In the genomic region with DNA sequence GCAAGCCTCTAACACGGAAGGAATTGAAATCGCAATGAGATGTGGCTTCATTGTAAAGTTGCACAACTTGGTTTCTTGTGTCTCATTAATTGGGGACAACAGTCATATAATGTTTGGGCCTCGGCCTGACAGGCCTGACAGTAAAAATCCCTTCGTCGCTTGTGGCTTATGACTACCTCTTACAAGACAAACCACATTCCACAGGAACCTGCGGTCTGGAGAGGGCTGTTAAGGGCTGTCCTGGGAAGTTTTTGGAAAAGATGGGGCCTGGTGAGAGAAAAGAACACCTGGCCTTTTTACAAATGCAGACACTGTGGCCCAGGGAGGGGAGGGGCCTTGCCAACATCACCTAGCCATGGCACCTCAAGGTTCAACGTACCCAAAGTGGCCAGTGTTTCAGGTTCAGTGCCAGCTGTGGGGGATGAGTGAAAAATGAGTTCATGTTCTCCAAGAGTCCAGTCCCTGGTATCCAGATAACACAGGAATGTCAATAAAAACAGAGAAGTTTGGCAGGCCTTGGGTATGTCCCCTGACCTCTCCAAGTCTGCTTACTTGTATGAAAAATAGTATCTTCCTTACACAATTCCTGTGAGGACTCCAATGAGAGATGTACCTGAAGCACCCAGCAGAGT, we compare ENCODE assay signal across 1 cellular context.
TF ChIP-seq lines count a peak whose summit lies in the region.

No MANE protein-coding gene starts in this region.

TF ChIP-seq in SK-N-SH, 30 proteins besides CTCF, POLR2A, EP300 and RAD21 (continued from another document):
- TF ChIP-seq IRF3 (IDR thresholded peaks at IDR 0.05; ENCODE audit: low read depth, low read length) = no peak
- no peak for TF ChIP-seq MXI1 (IDR thresholded peaks at IDR 0.05; ENCODE audit: low read depth, low read length)
- TF ChIP-seq YY1 (IDR thresholded peaks at IDR 0.05; ENCODE audit: low read depth) = no peak
- TF ChIP-seq TCF12 (IDR thresholded peaks at IDR 0.05) = peak; percentile 36
- no peak for TF ChIP-seq CHD2 (IDR thresholded peaks at IDR 0.05; ENCODE audit: low read length, partially characterized antibody)
- TF ChIP-seq TEAD4 (IDR thresholded peaks at IDR 0.05; ENCODE audit: borderline replicate concordance, insufficient read depth) = 0 out of 2 replicates have a peak, but pooled peaks have one; percentile 15
- TF ChIP-seq, protein P1, sequence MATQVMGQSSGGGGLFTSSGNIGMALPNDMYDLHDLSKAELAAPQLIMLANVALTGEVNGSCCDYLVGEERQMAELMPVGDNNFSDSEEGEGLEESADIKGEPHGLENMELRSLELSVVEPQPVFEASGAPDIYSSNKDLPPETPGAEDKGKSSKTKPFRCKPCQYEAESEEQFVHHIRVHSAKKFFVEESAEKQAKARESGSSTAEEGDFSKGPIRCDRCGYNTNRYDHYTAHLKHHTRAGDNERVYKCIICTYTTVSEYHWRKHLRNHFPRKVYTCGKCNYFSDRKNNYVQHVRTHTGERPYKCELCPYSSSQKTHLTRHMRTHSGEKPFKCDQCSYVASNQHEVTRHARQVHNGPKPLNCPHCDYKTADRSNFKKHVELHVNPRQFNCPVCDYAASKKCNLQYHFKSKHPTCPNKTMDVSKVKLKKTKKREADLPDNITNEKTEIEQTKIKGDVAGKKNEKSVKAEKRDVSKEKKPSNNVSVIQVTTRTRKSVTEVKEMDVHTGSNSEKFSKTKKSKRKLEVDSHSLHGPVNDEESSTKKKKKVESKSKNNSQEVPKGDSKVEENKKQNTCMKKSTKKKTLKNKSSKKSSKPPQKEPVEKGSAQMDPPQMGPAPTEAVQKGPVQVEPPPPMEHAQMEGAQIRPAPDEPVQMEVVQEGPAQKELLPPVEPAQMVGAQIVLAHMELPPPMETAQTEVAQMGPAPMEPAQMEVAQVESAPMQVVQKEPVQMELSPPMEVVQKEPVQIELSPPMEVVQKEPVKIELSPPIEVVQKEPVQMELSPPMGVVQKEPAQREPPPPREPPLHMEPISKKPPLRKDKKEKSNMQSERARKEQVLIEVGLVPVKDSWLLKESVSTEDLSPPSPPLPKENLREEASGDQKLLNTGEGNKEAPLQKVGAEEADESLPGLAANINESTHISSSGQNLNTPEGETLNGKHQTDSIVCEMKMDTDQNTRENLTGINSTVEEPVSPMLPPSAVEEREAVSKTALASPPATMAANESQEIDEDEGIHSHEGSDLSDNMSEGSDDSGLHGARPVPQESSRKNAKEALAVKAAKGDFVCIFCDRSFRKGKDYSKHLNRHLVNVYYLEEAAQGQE (IDR thresholded peaks at IDR 0.05; ENCODE audit: low read depth, low read length) = no peak
- no peak for TF ChIP-seq EZH2phosphoT487 (IDR thresholded peaks at IDR 0.05; ENCODE audit: borderline replicate concordance, low read depth)
- peak; percentile 18; the same call in 1 of the 2 replicates for TF ChIP-seq JUND (IDR thresholded peaks at IDR 0.05)
- TF ChIP-seq SMC3 (IDR thresholded peaks at IDR 0.05; ENCODE audit: low read depth, low read length) = no peak
